In genomic region chr13:29497137-29497654, GRCh38 we compare ENCODE assay signal across 1 cellular context.
TF ChIP-seq lines count a peak whose summit lies in the region.

No MANE protein-coding gene starts in this region.

TF ChIP-seq in SK-N-SH, 30 proteins besides CTCF, POLR2A, EP300 and RAD21 (continued from another document):
- TF ChIP-seq RCOR1 (IDR thresholded peaks at IDR 0.05; ENCODE audit: low read length) (no peak), TAF1 (IDR thresholded peaks at IDR 0.05; ENCODE audit: borderline replicate concordance, low read depth, low read length) (no peak), GABPA (IDR thresholded peaks at IDR 0.05; ENCODE audit: low read depth) (no peak)
